ENCODE assay signal across 27 cellular contexts in genomic region chr4:25177147-25177546, GRCh38.
"Had no signal": no experiment of that assay in that cellular context is flagged by ENCODE, and none has a peak within 500 bp of the region (broad histone marks: within the 10 kb centered on the region; RNA-seq: fewer than 3 reads in every experiment).

No MANE protein-coding gene starts in this region.

- H3K4me3 ChIP-seq: SJCRH30, SK-N-MC had no signal

- DNase-seq: activated CD4-positive, alpha-beta memory T cell treated with anti-CD3 and anti-CD28 coated beads for 36 hours; activated CD4-positive, alpha-beta T cell treated with anti-CD3 and anti-CD28 coated beads, Interleukin-2, amount 50 U/mL, for 1 hour; activated CD8-positive, alpha-beta memory T cell treated with anti-CD3 and anti-CD28 coated beads, Interleukin-2, amount 50 U/mL, for 4 hours; activated gamma-delta T cell treated with Interleukin-2 at 50 U/mL for 16 hours; activated naive CD4-positive, alpha-beta T cell treated with anti-CD3 and anti-CD28 coated beads, Interleukin-2, amount 10 ng/mL, durations not matched to agents 7 days and 5 days; activated naive CD8-positive, alpha-beta T cell treated with anti-CD3 and anti-CD28 coated beads for 36 hours; activated T-cell treated with anti-CD3 and anti-CD28 coated beads for 4 hours; activated T-cell treated with anti-CD3 and anti-CD28 coated beads, Interleukin-2, amount 50 U/mL, for 4 hours; amniotic stem cell; aorta; brain microvascular endothelial cell; central memory CD4-positive, alpha-beta T cell; MM.1S; MV-4-11; NCI-H1092; NCI-H1417 treated with DMSO at 0.1 percent for 48 hours; NCI-H187 treated with DMSO at 0.1 percent for 48 hours; NCI-H2081 treated with DMSO at 0.1 percent for 48 hours; NCI-H345; NCI-H524 treated with DMSO at 0.1 percent for 48 hours; SHP77; SJCRH30 had no signal

- H3K9me3 ChIP-seq: SJCRH30 had no signal

- H3K27ac Mint-ChIP-seq: activated CD4-positive, alpha-beta memory T cell treated with anti-CD3 and anti-CD28 coated beads for 36 hours; activated naive CD4-positive, alpha-beta T cell treated with anti-CD3 and anti-CD28 coated beads, Interleukin-2, amount 10 ng/mL, durations not matched to agents 7 days and 5 days; activated naive CD8-positive, alpha-beta T cell treated with anti-CD3 and anti-CD28 coated beads for 36 hours; activated T-helper 1 cell treated with anti-CD3 and anti-CD28 coated beads, Interleukin-12 subunit alpha, Interleukin-12 subunit beta, Interleukin-2, Interleukin-4 antibody, amounts not matched to agents 30 ng/mL and 10 ng/mL and 1 ng/mL, durations not matched to agents 14 hours and 24 hours and 36 hours; T-helper 2 cell treated with Interferon-gamma antibody and Interleukin-4, amounts not matched to agents 5 μg/mL and 100 μg/mL, for 36 hours had no signal

- H3K36me3 ChIP-seq: brain microvascular endothelial cell, SJCRH30 had no signal

- H3K27me3 ChIP-seq: brain microvascular endothelial cell, SJCRH30 had no signal

- H3K27me3 Mint-ChIP-seq: activated CD4-positive, alpha-beta memory T cell treated with anti-CD3 and anti-CD28 coated beads for 36 hours; activated naive CD4-positive, alpha-beta T cell treated with anti-CD3 and anti-CD28 coated beads, Interleukin-2, amount 10 ng/mL, durations not matched to agents 7 days and 5 days; activated naive CD8-positive, alpha-beta T cell treated with anti-CD3 and anti-CD28 coated beads for 36 hours had no signal

- ATAC-seq: activated T-cell treated with anti-CD3 and anti-CD28 coated beads, Interleukin-2, amount 50 U/mL, for 4 hours; Panc1 had no signal

- H3K4me3 Mint-ChIP-seq: activated CD4-positive, alpha-beta memory T cell treated with anti-CD3 and anti-CD28 coated beads for 36 hours; activated naive CD4-positive, alpha-beta T cell treated with anti-CD3 and anti-CD28 coated beads, Interleukin-2, amount 10 ng/mL, durations not matched to agents 7 days and 5 days; activated naive CD8-positive, alpha-beta T cell treated with anti-CD3 and anti-CD28 coated beads for 36 hours; activated T-cell treated with anti-CD3 and anti-CD28 coated beads, Interleukin-2, amount 50 U/mL, for 4 hours; activated T-helper 1 cell treated with anti-CD3 and anti-CD28 coated beads, Interleukin-12 subunit alpha, Interleukin-12 subunit beta, Interleukin-2, Interleukin-4 antibody, amounts not matched to agents 30 ng/mL and 10 ng/mL and 1 ng/mL, durations not matched to agents 14 hours and 24 hours and 36 hours; T-helper 2 cell treated with Interferon-gamma antibody and Interleukin-4, amounts not matched to agents 5 μg/mL and 100 μg/mL, for 36 hours had no signal

- FAIRE-seq: TTC549 had no signal

- H3K27ac ChIP-seq: brain microvascular endothelial cell, SJCRH30, SK-N-MC had no signal

- H3K9me3 Mint-ChIP-seq: activated CD4-positive, alpha-beta memory T cell treated with anti-CD3 and anti-CD28 coated beads for 36 hours; activated naive CD4-positive, alpha-beta T cell treated with anti-CD3 and anti-CD28 coated beads, Interleukin-2, amount 10 ng/mL, durations not matched to agents 7 days and 5 days; activated naive CD8-positive, alpha-beta T cell treated with anti-CD3 and anti-CD28 coated beads for 36 hours; activated T-cell treated with anti-CD3 and anti-CD28 coated beads, Interleukin-2, amount 50 U/mL, for 4 hours; activated T-helper 1 cell treated with anti-CD3 and anti-CD28 coated beads, Interleukin-12 subunit alpha, Interleukin-12 subunit beta, Interleukin-2, Interleukin-4 antibody, amounts not matched to agents 30 ng/mL and 10 ng/mL and 1 ng/mL, durations not matched to agents 14 hours and 24 hours and 36 hours; T-helper 2 cell treated with Interferon-gamma antibody and Interleukin-4, amounts not matched to agents 5 μg/mL and 100 μg/mL, for 36 hours had no signal
